Comparison of ENCODE assay signal across 8 cellular contexts in the genomic region with DNA sequence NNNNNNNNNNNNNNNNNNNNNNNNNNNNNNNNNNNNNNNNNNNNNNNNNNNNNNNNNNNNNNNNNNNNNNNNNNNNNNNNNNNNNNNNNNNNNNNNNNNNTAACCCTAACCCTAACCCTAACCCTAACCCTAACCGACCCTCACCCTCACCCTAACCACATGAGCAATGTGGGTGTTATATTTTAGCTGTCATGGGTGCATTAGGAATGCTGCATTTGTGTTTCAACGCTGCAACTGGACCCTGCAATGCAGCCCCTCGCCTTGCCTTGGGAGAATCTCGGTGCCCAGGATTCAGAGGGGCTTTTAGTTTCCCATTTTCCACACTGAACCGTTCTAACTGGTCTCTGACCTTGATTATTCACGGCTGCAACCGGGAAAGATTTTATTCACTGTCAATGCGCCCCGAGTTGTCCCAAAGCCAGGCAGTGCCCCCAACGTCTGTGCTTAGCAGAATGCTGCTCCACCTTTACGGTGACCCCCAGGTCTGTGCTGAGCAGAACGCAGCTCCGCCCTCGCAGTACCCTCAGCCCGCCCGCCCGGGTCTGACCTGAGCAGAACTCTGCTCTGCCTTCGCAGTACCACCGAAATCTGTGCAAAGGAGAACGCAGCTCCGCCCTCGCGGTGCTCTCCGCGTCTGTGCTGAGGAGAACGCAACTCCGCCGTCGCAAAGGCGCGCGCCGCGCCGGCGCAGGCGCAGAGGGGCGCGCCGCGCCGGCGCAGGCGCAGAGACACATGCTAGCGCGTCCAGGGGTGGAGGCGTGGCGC. TPM values are rescaled to one million over a fixed set of nuclear protein-coding genes. Genes with fewer than 3 reads are reported as not detected.
DNase-seq lines count a peak whose midpoint lies in the region; ATAC-seq and TF ChIP-seq lines count a peak whose summit lies in the region.

No MANE protein-coding gene starts in this region.

- H3K36me3 ChIP-seq in A673 (ENCODE audit: insufficient read depth, low read length, poor library complexity, severe bottlenecking), result no peaks in the 10 kb centered on the region
- H3K36me3 ChIP-seq in GM23248 (ENCODE audit: low read depth), result no peaks in the 10 kb centered on the region
- no peaks in the 10 kb centered on the region for H3K36me3 ChIP-seq in lower lobe of right lung

- H3K4me1 ChIP-seq in A673 (ENCODE audit: insufficient read depth, low read length, poor library complexity, severe bottlenecking), result no peaks in the 10 kb centered on the region
- H3K4me1 ChIP-seq in GM23248 (ENCODE audit: insufficient read depth), result no peaks in the 10 kb centered on the region
- H3K4me1 ChIP-seq in lower lobe of right lung, result no peaks in the 10 kb centered on the region

- H3K4me2 ChIP-seq in GM23248 (ENCODE audit: unreplicated experiment), result no peak overlapping the region

- ATAC-seq in activated naive CD4-positive, alpha-beta T cell treated with anti-CD3 and anti-CD28 coated beads, Interleukin-2, amount 50 U/mL, for 72 hours, result peak; percentile 87 to 91
- ATAC-seq in lower lobe of right lung (peak; percentile 83 to 88), GM21723 (IDR thresholded peaks at IDR 0.05; ENCODE audit: unreplicated experiment) (no peak), GM19397 (IDR thresholded peaks at IDR 0.05; ENCODE audit: unreplicated experiment) (no peak)

- CTCF ChIA-PET in A673 (lab: Charles Lee), result no interaction called here

- H3K27ac ChIP-seq in A673 (ENCODE audit: low read depth, low read length, poor library complexity, severe bottlenecking) (no peak overlapping the region), GM23248 (no peak overlapping the region), lower lobe of right lung (no peak overlapping the region)

- no peaks in the 10 kb centered on the region for H3K27me3 ChIP-seq in A673 (replicated peaks; ENCODE audit: insufficient read depth, low read depth, low read length, poor library complexity)
- H3K27me3 ChIP-seq in GM23248 (replicated peaks; ENCODE audit: insufficient read depth), result no peaks in the 10 kb centered on the region
- H3K27me3 ChIP-seq in lower lobe of right lung (ENCODE audit: low read depth), result no peaks in the 10 kb centered on the region

- H3K9me2 ChIP-seq in GM23248 (ENCODE audit: insufficient read depth), result no peaks in the 10 kb centered on the region

- H3K36me3 Mint-ChIP-seq in activated naive CD4-positive, alpha-beta T cell treated with anti-CD3 and anti-CD28 coated beads, Interleukin-2, amount 50 U/mL, for 72 hours, result no peaks in the 10 kb centered on the region

- intact Hi-C loops in A673 (cut with micrococcal nuclease; ENCODE audit: unreplicated experiment) (no loop called here), lower lobe of right lung (cut with DNase I) (no loop called here)

- H3K4me3 ChIP-seq in A673 (ENCODE audit: low read depth, low read length, poor library complexity, severe bottlenecking) (peak overlapping the region; percentile 29), GM23248 (no peak overlapping the region), lower lobe of right lung (no peak overlapping the region)

- DNase-seq in A673 (ENCODE audit: low spot score) (peak; percentile 45), GM23248 (peak; percentile 17), lower lobe of right lung (peak; percentile 52), NCI-H1105 (lab: John Stamatoyannopoulos, UW) (no peak), EL (no peak)
- DNase-seq in activated naive CD4-positive, alpha-beta T cell treated with anti-CD3 and anti-CD28 coated beads, Interleukin-2, amount 50 U/mL, for 72 hours (ENCODE audit: low spot score in 2 of 2), result no peak

- POLR2A ChIA-PET in A673 (lab: Charles Lee; ENCODE audit: low non-redundant PET), result no interaction called here

- H3K9me3 ChIP-seq in A673 (ENCODE audit: low read depth, low read length, poor library complexity, severe bottlenecking) (no peaks in the 10 kb centered on the region), GM23248 (ENCODE audit: low read depth) (no peaks in the 10 kb centered on the region), lower lobe of right lung (no peaks in the 10 kb centered on the region)

- H4K20me1 ChIP-seq in GM23248 (ENCODE audit: insufficient read depth), result no peaks in the 10 kb centered on the region

- H3K9me3 Mint-ChIP-seq in activated naive CD4-positive, alpha-beta T cell treated with anti-CD3 and anti-CD28 coated beads, Interleukin-2, amount 50 U/mL, for 72 hours, result no peaks in the 10 kb centered on the region

- no peak overlapping the region for H3K9ac ChIP-seq in GM23248

- no peaks in the 10 kb centered on the region for H3K79me2 ChIP-seq in GM23248 (ENCODE audit: insufficient read depth)

- H3K27ac Mint-ChIP-seq in activated naive CD4-positive, alpha-beta T cell treated with anti-CD3 and anti-CD28 coated beads, Interleukin-2, amount 50 U/mL, for 72 hours, result no peak overlapping the region

- TF ChIP-seq CTCF in A673 (conservative IDR thresholded peaks at IDR 0.05; ENCODE audit: low read depth, low read length) (no peak), lower lobe of right lung (IDR thresholded peaks at IDR 0.05) (no peak)

- no peaks in the 10 kb centered on the region for H3F3A ChIP-seq in GM23248 (ENCODE audit: insufficient read depth)

- in situ Hi-C loops in GM23248 (cut with MboI), result no loop called here

- 23 to 69% methylated on average over 26 to 42 of the region's 48 CpGs for WGBS in GM23248 (ENCODE audit: low coverage in 1 of 2, low lambda C conversion rate in 2 of 2, missing lambda C conversion rate in 2 of 2), 2 experiments

- BruUV-seq in A673 (replicated peaks; lab: Mats Ljungman, UMichigan), result no TSS peak

- H2AFZ ChIP-seq in GM23248, result no peak overlapping the region

RNA-seq across cellular contexts. Expression of gene POLR3K, which starts 43.3 kb away (rescaled TPM):
- total RNA-seq in A673 (2021), result 41.5 and 48.5 TPM in 2 replicates
- 2.2 and 5.2 TPM in 2 replicates for total RNA-seq in GM23248 (2014; rRNA removed; shearing (Covaris generic))
- 16.0 and 17.2 TPM in 2 replicates for polyA plus RNA-seq in GM23248 (2016; fragmentation: Nextera tagmentation; extraction: Ambion mirVana)
- total RNA-seq in activated naive CD4-positive, alpha-beta T cell treated with anti-CD3 and anti-CD28 coated beads, Interleukin-2, amount 50 U/mL, for 72 hours, result 10 to 100 TPM; 40.6 to 44.3 TPM
- 12.1 TPM for total RNA-seq in lower lobe of right lung

RNA-seq across cellular contexts. Expression of gene SNRNP25, which starts 43.5 kb away (rescaled TPM):
- total RNA-seq in A673 (2021), result 52.5 and 54.9 TPM in 2 replicates
- total RNA-seq in GM23248 (2014; rRNA removed; shearing (Covaris generic)), result 12.1 and 17.6 TPM in 2 replicates
- polyA plus RNA-seq in GM23248 (2016; fragmentation: Nextera tagmentation; extraction: Ambion mirVana), result 30.4 and 31.5 TPM in 2 replicates
- total RNA-seq in activated naive CD4-positive, alpha-beta T cell treated with anti-CD3 and anti-CD28 coated beads, Interleukin-2, amount 50 U/mL, for 72 hours, result 10 to 100 TPM; 47.6 to 53.4 TPM
- total RNA-seq in lower lobe of right lung, result 18.5 TPM

Comparison
In these comparisons a context has a peak if more than half of its experiments do, and no peak if none do; other contexts are left out.
1. DNase-seq: peak in A673 (single experiment), GM23248 (single experiment) and lower lobe of right lung (single experiment); none in activated naive CD4-positive, alpha-beta T cell treated with anti-CD3 and anti-CD28 coated beads, Interleukin-2, amount 50 U/mL, for 72 hours (0 of 2), NCI-H1105 (single experiment) and EL (single experiment).
2. ATAC-seq: peak in activated naive CD4-positive, alpha-beta T cell treated with anti-CD3 and anti-CD28 coated beads, Interleukin-2, amount 50 U/mL, for 72 hours (2 of 2) and lower lobe of right lung (2 of 2); none in GM21723 (single experiment) and GM19397 (single experiment).